Comparison of ENCODE assay signal across 8 cellular contexts in genomic region chr21:45643021-45643980, GRCh38. TPM values are rescaled to one million over a fixed set of nuclear protein-coding genes. Genes with fewer than 3 reads are reported as not detected.
DNase-seq lines count a peak whose midpoint lies in the region; ATAC-seq and TF ChIP-seq lines count a peak whose summit lies in the region.

Gene PCBP3, plus strand, starts transcription at chr21:45643725. Its CDS starts 206,361 bp downstream, at chr21:45850086.

- H3K27me3 ChIP-seq in subcutaneous abdominal adipose tissue (ENCODE audit: control insufficient read depth in 5 of 5, insufficient read depth in 4 of 5, low read length in 5 of 5) = peaks cover 0 to 16% (median 0%) of the 10 kb centered on the region in 5 donors

- DNase-seq in D341Med (ENCODE audit: low spot score) = peak; percentile 98
- peak; percentile 42 for DNase-seq in LNCaP clone FGC (ENCODE audit: low read depth)
- DNase-seq in SK-N-DZ (ENCODE audit: low spot score) = peak; percentile 86
- peak; percentile 96 to 100 (median 100) for DNase-seq in activated naive CD4-positive, alpha-beta T cell (lab: John Stamatoyannopoulos, UW)
- DNase-seq in germinal center (ENCODE audit: low spot score) = peak; percentile 94
- DNase-seq in occipital lobe (lab: John Stamatoyannopoulos, UW) = peak; percentile 94

- no peak for TF ChIP-seq CTCF in LNCaP clone FGC (IDR thresholded peaks at IDR 0.05; ENCODE audit: control insufficient read depth, extremely low read depth, insufficient read depth)

- no peak within 1 kb of the TSS for H3K27ac ChIP-seq in subcutaneous abdominal adipose tissue (ENCODE audit: low read depth, low read length)

- ATAC-seq in GM21576 (IDR thresholded peaks at IDR 0.05; ENCODE audit: unreplicated experiment) = peak; percentile 60

- no peaks in the 10 kb centered on the region for H3K9me3 ChIP-seq in subcutaneous abdominal adipose tissue (ENCODE audit: control insufficient read depth in 5 of 5, low read length in 5 of 5)

- peak within 1 kb of the TSS in 2 of 5 donors; percentile 32 to 48 for H3K9ac ChIP-seq in subcutaneous abdominal adipose tissue (ENCODE audit: low read length in 5 of 5)

- H3K4me3 ChIP-seq in LNCaP clone FGC (ENCODE audit: low read depth, low read length) = peak within 1 kb of the TSS; percentile 41
- H3K4me3 ChIP-seq in subcutaneous abdominal adipose tissue (ENCODE audit: low read depth in 1 of 5, low read length in 5 of 5) = peak within 1 kb of the TSS; percentile 40 to 56 (median 50)

- H3K4me1 ChIP-seq in subcutaneous abdominal adipose tissue (ENCODE audit: control insufficient read depth in 5 of 5, insufficient read depth in 5 of 5, low read length in 5 of 5) = peaks cover 0 to 22% (median 16%) of the 10 kb centered on the region in 5 donors

- H3K36me3 ChIP-seq in subcutaneous abdominal adipose tissue (ENCODE audit: control insufficient read depth in 5 of 5, insufficient read depth in 5 of 5, low read length in 5 of 5) = no peaks in the 10 kb centered on the region

RNA-seq across cellular contexts. Expression of gene PCBP3, which starts in this region (rescaled TPM):
- polyA plus RNA-seq in SK-N-DZ (2014; cell fraction: cytosol; rRNA removed) = 9.5 and 10.4 TPM in 2 replicates
- 10.2 and 11.6 TPM in 2 replicates for polyA plus RNA-seq in SK-N-DZ (2014; cell fraction: nucleus; rRNA removed)
- total RNA-seq in occipital lobe = 5.5 TPM

Comparison
In these comparisons a context has a peak if more than half of its experiments do, and no peak if none do; other contexts are left out.
1. DNase-seq: peak in every context shown above with its lines; median percentile 100 in activated naive CD4-positive, alpha-beta T cell; 98 in D341Med; 94 in germinal center; 94 in occipital lobe; 86 in SK-N-DZ; 42 in LNCaP clone FGC.